In the genomic region with DNA sequence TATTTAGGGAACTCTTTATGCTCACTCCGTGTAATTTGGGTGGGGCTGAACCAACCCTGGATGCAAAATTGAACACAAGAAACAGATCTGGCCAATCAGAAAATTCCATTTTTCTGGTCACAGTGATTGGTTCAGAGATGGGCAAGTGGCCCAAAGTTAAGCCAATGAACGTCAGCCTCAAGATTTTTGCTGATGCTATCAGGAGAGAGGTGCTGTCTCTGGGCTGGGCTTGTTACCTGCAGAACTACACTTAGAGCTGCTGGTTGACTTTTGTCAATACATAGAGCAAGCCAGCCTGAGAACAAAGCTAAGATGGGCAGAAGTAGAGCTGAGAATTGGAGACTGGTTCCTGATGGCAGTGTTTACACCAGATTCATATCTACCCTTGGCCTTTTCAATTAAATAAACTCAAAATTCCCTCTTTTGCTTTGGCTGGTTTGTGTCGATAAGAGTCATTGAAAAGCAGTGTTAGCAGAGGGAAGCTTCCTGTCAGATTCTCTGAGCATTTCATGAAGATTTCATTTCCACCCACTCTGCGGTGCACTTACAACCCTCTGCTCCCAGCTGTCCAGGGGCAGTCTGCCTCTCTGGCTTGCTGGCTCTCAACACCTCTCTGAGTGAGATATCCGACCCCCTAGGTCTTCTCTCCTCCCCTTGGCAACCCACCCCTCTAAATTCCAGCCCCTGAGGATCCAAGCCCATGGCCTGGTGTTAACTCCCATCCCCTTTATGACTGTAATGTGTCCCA, we compare ENCODE assay signal across 14 cellular contexts.
"Had no signal": no experiment of that assay in that cellular context is flagged by ENCODE, and none has a peak within 500 bp of the region (broad histone marks: within the 10 kb centered on the region; RNA-seq: fewer than 3 reads in every experiment).

No MANE protein-coding gene starts in this region.

- H3K27me3 ChIP-seq: esophagus squamous epithelium, tibial artery had no signal

- H3K4me1 ChIP-seq: prostate gland, tibial artery had no signal

- H3K4me3 Mint-ChIP-seq: activated B cell treated with CpG ODN at 0.5 μM for 24 hours; activated CD4-positive, alpha-beta T cell treated with anti-CD3 and anti-CD28 coated beads, Interleukin-2, amount 10 ng/mL, durations not matched to agents 7 days and 5 days; naive thymus-derived CD8-positive, alpha-beta T cell; stimulated activated effector memory CD8-positive, alpha-beta T cell treated with anti-CD3 and anti-CD28 coated beads, Interleukin-12 subunit alpha, Interleukin-12 subunit beta, amount 100 ng/mL, for 72 hours had no signal

- ATAC-seq: activated naive CD4-positive, alpha-beta T cell treated with anti-CD3 and anti-CD28 coated beads, Interleukin-2, amount 50 U/mL, for 72 hours; naive thymus-derived CD8-positive, alpha-beta T cell; stimulated activated effector memory CD8-positive, alpha-beta T cell treated with anti-CD3 and anti-CD28 coated beads, Interleukin-12 subunit alpha, Interleukin-12 subunit beta, amount 100 ng/mL, for 72 hours had no signal

- H3K4me3 ChIP-seq: esophagus squamous epithelium, mucosa of descending colon, prostate gland, tibial artery had no signal

- H3K36me3 Mint-ChIP-seq: stimulated activated effector memory CD8-positive, alpha-beta T cell treated with anti-CD3 and anti-CD28 coated beads, Interleukin-12 subunit alpha, Interleukin-12 subunit beta, amount 100 ng/mL, for 72 hours had no signal

- H3K27ac Mint-ChIP-seq: activated B cell treated with CpG ODN at 0.5 μM for 24 hours; activated CD4-positive, alpha-beta T cell treated with anti-CD3 and anti-CD28 coated beads, Interleukin-2, amount 10 ng/mL, durations not matched to agents 7 days and 5 days; activated naive CD4-positive, alpha-beta T cell treated with anti-CD3 and anti-CD28 coated beads, Interleukin-2, amount 50 U/mL, for 72 hours; naive thymus-derived CD8-positive, alpha-beta T cell; stimulated activated effector memory CD8-positive, alpha-beta T cell treated with anti-CD3 and anti-CD28 coated beads, Interleukin-12 subunit alpha, Interleukin-12 subunit beta, amount 100 ng/mL, for 72 hours had no signal

- H3K36me3 ChIP-seq: esophagus squamous epithelium, prostate gland, tibial artery had no signal

- DNase-seq: activated B cell treated with CpG ODN at 0.5 μM for 24 hours; activated CD4-positive, alpha-beta T cell treated with anti-CD3 and anti-CD28 coated beads, Interleukin-2, amount 10 ng/mL, durations not matched to agents 7 days and 5 days; activated effector memory CD4-positive, alpha-beta T cell treated with Interleukin-2 at 50 U/mL for 16 hours; esophagus squamous epithelium; left colon; mucosa of descending colon; naive thymus-derived CD8-positive, alpha-beta T cell; nucleus accumbens; T-helper 2 cell had no signal

- H3K9me3 ChIP-seq: prostate gland had no signal

- H3K27me3 Mint-ChIP-seq: activated B cell treated with CpG ODN at 0.5 μM for 24 hours had no signal

- FAIRE-seq: TTC549 had no signal

- H3K27ac ChIP-seq: esophagus squamous epithelium, prostate gland, tibial artery had no signal

- H3K4me1 Mint-ChIP-seq: activated CD4-positive, alpha-beta T cell treated with anti-CD3 and anti-CD28 coated beads, Interleukin-2, amount 10 ng/mL, durations not matched to agents 7 days and 5 days; stimulated activated effector memory CD8-positive, alpha-beta T cell treated with anti-CD3 and anti-CD28 coated beads, Interleukin-12 subunit alpha, Interleukin-12 subunit beta, amount 100 ng/mL, for 72 hours had no signal
